In genomic region chr17:45722161-45722560, GRCh38 we compare ENCODE assay signal across 12 cellular contexts.
DNase-seq lines count a peak whose midpoint lies in the region; ATAC-seq, FAIRE-seq and TF ChIP-seq lines count a peak whose summit lies in the region.
"Had no signal": no experiment of that assay in that cellular context is flagged by ENCODE, and none has a peak within 500 bp of the region (broad histone marks: within the 10 kb centered on the region; RNA-seq: fewer than 3 reads in every experiment).

No MANE protein-coding gene starts in this region.

- DNase-seq in cardiac muscle cell (ENCODE audit: low read depth in 1 of 2, low spot score in 1 of 2) (peak; percentile 7 to 50), Right ventricle myocardium superior (no peak), Panc1 (ENCODE audit: low read depth, low spot score) (no peak), head of caudate nucleus (peak in 35 of 42 donors; percentile 16 to 79 (median 53)), urothelium cell line (ENCODE audit: low spot score) (no peak), uterus (no peak)
- DNase-seq in CD4-positive, alpha-beta T cell, result no peak
- DNase-seq: activated CD4-positive, alpha-beta T cell treated with anti-CD3 and anti-CD28 coated beads, Interleukin-2, amount 10 ng/mL, durations not matched to agents 7 days and 5 days; CD4-positive, CD25-positive, alpha-beta regulatory T cell; central memory CD4-positive, alpha-beta T cell had no signal

- H3K9me3 Mint-ChIP-seq in CD4-positive, alpha-beta T cell, result peaks cover 7% of the 10 kb centered on the region

- H3K4me3 ChIP-seq in cardiac muscle cell, result no peak overlapping the region
- no peak overlapping the region for H3K4me3 ChIP-seq in Panc1 (ENCODE audit: low read depth in 2 of 2, low read length in 2 of 2)
- no peak overlapping the region for H3K4me3 ChIP-seq in uterus

- peak; percentile 33 for TF ChIP-seq CTCF in cardiac muscle cell (IDR thresholded peaks at IDR 0.05; ENCODE audit: low read depth, low read length)
- peak; percentile 61 for TF ChIP-seq CTCF in Panc1 (IDR thresholded peaks at IDR 0.05)
- TF ChIP-seq CTCF in CD4-positive, alpha-beta T cell (IDR thresholded peaks at IDR 0.05), result no peak
- no peak for TF ChIP-seq CTCF in uterus (IDR thresholded peaks at IDR 0.05)

- H3K27ac ChIP-seq in cardiac muscle cell, result no peak overlapping the region
- no peak overlapping the region for H3K27ac ChIP-seq in Panc1 (ENCODE audit: low read length)
- H3K27ac ChIP-seq in CD4-positive, alpha-beta T cell (ENCODE audit: low read depth, low read length), result no peak overlapping the region
- no peak overlapping the region for H3K27ac ChIP-seq in uterus
- H3K27ac ChIP-seq: KMS-11 had no signal

- POLR2A ChIA-PET in Panc1 (lab: Charles Lee), result no interaction called here
- POLR2A ChIA-PET in CD4-positive, alpha-beta T cell (lab: Charles Lee), result no interaction called here

- H3K36me3 ChIP-seq in cardiac muscle cell (no peaks in the 10 kb centered on the region), Panc1 (ENCODE audit: control insufficient read depth, insufficient read depth, low read length) (no peaks in the 10 kb centered on the region), uterus (no peaks in the 10 kb centered on the region)

- no peak overlapping the region for H3K27ac Mint-ChIP-seq in CD4-positive, alpha-beta T cell
- H3K27ac Mint-ChIP-seq: activated CD4-positive, alpha-beta T cell treated with anti-CD3 and anti-CD28 coated beads, Interleukin-2, amount 10 ng/mL, durations not matched to agents 7 days and 5 days; CD4-positive, CD25-positive, alpha-beta regulatory T cell had no signal

- H3K4me3 Mint-ChIP-seq in CD4-positive, alpha-beta T cell, result no peak overlapping the region
- H3K4me3 Mint-ChIP-seq: activated CD4-positive, alpha-beta T cell treated with anti-CD3 and anti-CD28 coated beads, Interleukin-2, amount 10 ng/mL, durations not matched to agents 7 days and 5 days; CD4-positive, CD25-positive, alpha-beta regulatory T cell had no signal

- H3K27me3 Mint-ChIP-seq in CD4-positive, alpha-beta T cell, result peaks cover 72% of the 10 kb centered on the region

- H3K9me3 ChIP-seq in cardiac muscle cell (ENCODE audit: low read depth) (no peaks in the 10 kb centered on the region), Panc1 (ENCODE audit: control insufficient read depth, insufficient read depth, low read depth, low read length) (no peaks in the 10 kb centered on the region), uterus (no peaks in the 10 kb centered on the region)
- no peaks in the 10 kb centered on the region for H3K9me3 ChIP-seq in CD4-positive, alpha-beta T cell (ENCODE audit: control insufficient read depth, low read length)

- in situ Hi-C loops in Panc1 (cut with HindIII; ENCODE audit: low pct_unique_long_range_greater_than_20kb, low sequenced_read_pairs), result no loop called here

- H3K27me3 ChIP-seq in cardiac muscle cell (peaks cover 11% of the 10 kb centered on the region), Panc1 (ENCODE audit: control insufficient read depth, insufficient read depth, low read length) (no peaks in the 10 kb centered on the region; the same call in 1 of the 2 replicates), uterus (no peaks in the 10 kb centered on the region)
- H3K27me3 ChIP-seq in CD4-positive, alpha-beta T cell (ENCODE audit: control insufficient read depth, insufficient read depth, low read length), result peaks cover 12% of the 10 kb centered on the region

- ATAC-seq in Right ventricle myocardium superior (ENCODE audit: poor library complexity), result no peak
- peak; percentile 86 for ATAC-seq in Panc1
- ATAC-seq in HG03095 (IDR thresholded peaks at IDR 0.05; ENCODE audit: unreplicated experiment), result no peak
- ATAC-seq in CD4-positive, alpha-beta T cell (ENCODE audit: poor library complexity), result no peak

- H3K4me1 Mint-ChIP-seq in CD4-positive, alpha-beta T cell (ENCODE audit: low read depth), result no peaks in the 10 kb centered on the region
- H3K4me1 Mint-ChIP-seq: activated CD4-positive, alpha-beta T cell treated with anti-CD3 and anti-CD28 coated beads, Interleukin-2, amount 10 ng/mL, durations not matched to agents 7 days and 5 days; CD4-positive, CD25-positive, alpha-beta regulatory T cell had no signal

- intact Hi-C loops in Right ventricle myocardium superior (cut with DNase I), result no loop called here
- intact Hi-C loops in Panc1 (cut with micrococcal nuclease; ENCODE audit: unreplicated experiment), result loop anchor here (10.0 kb wide), 1 partner anchor 113 kb away; no protein-coding TSS in a partner anchor
- intact Hi-C loops in head of caudate nucleus (cut with DNase I), result no loop called here
- intact Hi-C loops in CD4-positive, alpha-beta T cell (cut with DNase I, micrococcal nuclease), result no loop called here
- intact Hi-C loops in uterus (cut with DNase I; ENCODE audit: low total_unique reads), result no loop called here

- CTCF ChIA-PET in Panc1 (lab: Charles Lee), result interaction anchor here (0.7 to 1.1 kb wide), 5 partner anchors 82 to 276 kb away, joined by 3 read pairs; no protein-coding TSS in a partner anchor
- CTCF ChIA-PET in CD4-positive, alpha-beta T cell (lab: Charles Lee), result no interaction called here

- no peak for TF ChIP-seq POLR2A in uterus (IDR thresholded peaks at IDR 0.05)

- no TSS peak for BruUV-seq in Panc1 (replicated peaks; lab: Mats Ljungman, UMichigan)

- no peaks in the 10 kb centered on the region for H3K36me3 Mint-ChIP-seq in CD4-positive, alpha-beta T cell (ENCODE audit: low read depth)

- no peaks in the 10 kb centered on the region for H3K4me1 ChIP-seq in cardiac muscle cell (ENCODE audit: low read depth)
- peaks cover 3% of the 10 kb centered on the region for H3K4me1 ChIP-seq in Panc1 (ENCODE audit: control insufficient read depth, insufficient read depth, low read length)
- no peaks in the 10 kb centered on the region for H3K4me1 ChIP-seq in uterus

- peak; percentile 9 for FAIRE-seq in urothelium cell line (lab: Jason Lieb, UNC)

Comparison
In these comparisons a context has a peak if more than half of its experiments do, and no peak if none do; other contexts are left out.
1. DNase-seq: peak in cardiac muscle cell (2 of 2) and head of caudate nucleus (35 of 42); none in Right ventricle myocardium superior (single experiment), Panc1 (single experiment), urothelium cell line (single experiment), CD4-positive, alpha-beta T cell (0 of 10) and uterus (0 of 2).
2. CTCF ChIP-seq: peak in cardiac muscle cell (single experiment) and Panc1 (single experiment); none in CD4-positive, alpha-beta T cell (single experiment) and uterus (0 of 4).